ENCODE assay signal across 9 cellular contexts in the genomic region with DNA sequence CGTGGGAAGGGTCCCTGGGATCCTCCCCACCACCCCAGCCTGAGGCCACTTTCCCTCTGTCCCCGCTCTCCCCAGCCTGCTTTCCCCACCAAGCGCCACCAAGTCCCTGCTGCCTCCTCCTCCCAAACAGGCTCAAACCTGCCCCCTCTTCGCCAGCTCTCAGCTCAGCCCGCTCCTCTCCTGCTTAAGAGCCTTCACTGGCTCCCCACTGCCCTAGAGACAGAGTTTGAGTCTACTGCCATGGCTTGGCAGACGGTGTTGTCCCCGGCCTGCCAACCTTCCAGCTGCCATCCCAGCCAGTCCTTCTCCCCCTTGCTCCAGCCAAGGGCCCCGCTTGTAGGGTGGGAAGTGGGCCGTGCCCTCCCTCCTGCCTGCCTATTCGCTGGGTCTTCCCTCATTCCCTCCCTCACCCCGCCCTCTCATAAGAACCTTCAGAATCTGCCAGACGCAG. TPM values are rescaled to one million over a fixed set of nuclear protein-coding genes. Genes with fewer than 3 reads are reported as not detected.
DNase-seq lines count a peak whose midpoint lies in the region; ATAC-seq and TF ChIP-seq lines count a peak whose summit lies in the region.
"Had no signal": no experiment of that assay in that cellular context is flagged by ENCODE, and none has a peak within 500 bp of the region (broad histone marks: within the 10 kb centered on the region; RNA-seq: fewer than 3 reads in every experiment).

No MANE protein-coding gene starts in this region.

- DNase-seq in CD8-positive, alpha-beta T cell: no peak
- DNase-seq in RWPE1 (ENCODE audit: low spot score) (no peak), NCI-H2227 treated with DMSO at 0.1 percent for 48 hours (lab: John Stamatoyannopoulos, UW) (no peak), testis (no peak), EL (no peak)
- DNase-seq in stimulated activated CD4-positive, alpha-beta T cell treated with anti-CD3 and anti-CD28 coated beads, Interleukin-2, amount 100 ng/mL, for 48 hours: no peak
- DNase-seq: stimulated activated CD4-positive, alpha-beta T cell treated with anti-CD3 and anti-CD28 coated beads, Interleukin-12 subunit alpha, Interleukin-12 subunit beta, amount 100 ng/mL, for 4 hours had no signal

- WGBS in testis, 2 donors: 78 to 93% methylated on average over 12 of the region's 12 CpGs

- CTCF ChIA-PET in CD8-positive, alpha-beta T cell (lab: Charles Lee): no interaction called here
- CTCF ChIA-PET in RWPE1 (lab: Yijun Ruan, JAX): no interaction called here

- ATAC-seq in CD8-positive, alpha-beta T cell: no peak
- ATAC-seq in esophagus mucosa: peak; percentile 3

- H3K9me3 ChIP-seq in CD8-positive, alpha-beta T cell (ENCODE audit: low read length): no peaks in the 10 kb centered on the region
- H3K9me3 ChIP-seq in parathyroid adenoma (ENCODE audit: control insufficient read depth, low read length) (no peaks in the 10 kb centered on the region), testis (no peaks in the 10 kb centered on the region)

- no peaks in the 10 kb centered on the region for H3K27me3 Mint-ChIP-seq in CD8-positive, alpha-beta T cell (ENCODE audit: low read depth)

- H3K9ac ChIP-seq in parathyroid adenoma: no peak overlapping the region

- peaks cover 60% of the 10 kb centered on the region for H3K4me1 ChIP-seq in CD8-positive, alpha-beta T cell (ENCODE audit: insufficient read depth, low read length)
- H3K4me1 ChIP-seq in parathyroid adenoma (peaks cover 31% of the 10 kb centered on the region), testis (peaks cover 11% of the 10 kb centered on the region)

- H2AFZ ChIP-seq in parathyroid adenoma: no peak overlapping the region

- POLR2A ChIA-PET in CD8-positive, alpha-beta T cell (lab: Charles Lee): no interaction called here
- POLR2A ChIA-PET in RWPE1 (lab: Yijun Ruan, JAX; ENCODE audit: low non-redundant PET): no interaction called here

- H3K36me3 Mint-ChIP-seq in CD8-positive, alpha-beta T cell: peaks cover 29% of the 10 kb centered on the region

- TF ChIP-seq POLR2A in testis (IDR thresholded peaks at IDR 0.05): no peak

- H3K27ac ChIP-seq in CD8-positive, alpha-beta T cell (ENCODE audit: low read depth, low read length): no peak overlapping the region
- H3K27ac ChIP-seq in RWPE1 (peak overlapping the region; percentile 98), parathyroid adenoma (peak overlapping the region; percentile 26), testis (peak overlapping the region in 1 of 2 donors; percentile 34)

- peak overlapping the region; percentile 55 for H3K27ac Mint-ChIP-seq in CD8-positive, alpha-beta T cell

- H3K9me3 Mint-ChIP-seq in CD8-positive, alpha-beta T cell: no peaks in the 10 kb centered on the region

- TF ChIP-seq CTCF in CD8-positive, alpha-beta T cell (IDR thresholded peaks at IDR 0.05): no peak
- no peak for TF ChIP-seq CTCF in RWPE1 (conservative IDR thresholded peaks at IDR 0.05; ENCODE audit: low read depth)
- no peak for TF ChIP-seq CTCF in parathyroid adenoma (IDR thresholded peaks at IDR 0.05)
- no peak for TF ChIP-seq CTCF in testis (IDR thresholded peaks at IDR 0.05)

- H3K4me3 Mint-ChIP-seq in CD8-positive, alpha-beta T cell: no peak overlapping the region

- no peaks in the 10 kb centered on the region for H3K27me3 ChIP-seq in CD8-positive, alpha-beta T cell (ENCODE audit: insufficient read depth, low read length)
- H3K27me3 ChIP-seq in parathyroid adenoma (ENCODE audit: control insufficient read depth, insufficient read depth, low read length) (no peaks in the 10 kb centered on the region), testis (no peaks in the 10 kb centered on the region)

- intact Hi-C loops in CD8-positive, alpha-beta T cell (cut with DNase I, micrococcal nuclease): no loop called here
- intact Hi-C loops in testis (cut with DNase I; ENCODE audit: low total_unique reads): no loop called here

- no peak overlapping the region for H3K4me3 ChIP-seq in CD8-positive, alpha-beta T cell (ENCODE audit: low read depth, low read length)
- no peak overlapping the region for H3K4me3 ChIP-seq in parathyroid adenoma (ENCODE audit: low read depth, low read length)
- no peak overlapping the region for H3K4me3 ChIP-seq in testis

- peaks cover 70% of the 10 kb centered on the region for H3K4me1 Mint-ChIP-seq in CD8-positive, alpha-beta T cell (ENCODE audit: low read depth)

- peaks cover 7% of the 10 kb centered on the region for H3K79me2 ChIP-seq in parathyroid adenoma

- no peaks in the 10 kb centered on the region for H3K36me3 ChIP-seq in CD8-positive, alpha-beta T cell (ENCODE audit: insufficient read depth, low read length)
- H3K36me3 ChIP-seq in parathyroid adenoma (ENCODE audit: control insufficient read depth, insufficient read depth, low read length): no peaks in the 10 kb centered on the region
- no peaks in the 10 kb centered on the region for H3K36me3 ChIP-seq in testis (ENCODE audit: low read depth, missing control alignments)

- no peak overlapping the region for H3K4me2 ChIP-seq in parathyroid adenoma (ENCODE audit: low read length)

RNA-seq across cellular contexts. Expression of a gene that starts 11.1 kb away (rescaled TPM):
- 100 to 1,000 TPM; 224 to 240 TPM for total RNA-seq in CD8-positive, alpha-beta T cell
- 119 TPM for total RNA-seq in esophagus mucosa
- 10 to 100 TPM; 68.6 to 70.7 TPM for total RNA-seq in testis
- polyA plus RNA-seq in testis (ENCODE audit: insufficient read depth, low read depth, low replicate concordance): 41.4 TPM

RNA-seq across cellular contexts. Expression of a gene that starts 56.3 kb away (rescaled TPM):
- 10 to 100 TPM; 29.6 to 30.1 TPM for total RNA-seq in CD8-positive, alpha-beta T cell
- total RNA-seq in esophagus mucosa: 46.8 TPM
- 10 to 100 TPM; 58.1 to 71.1 TPM for total RNA-seq in testis
- polyA plus RNA-seq in testis (ENCODE audit: insufficient read depth, low read depth, low replicate concordance): 135 TPM
